Comparison of ENCODE assay signal across 20 cellular contexts in genomic region chr11:66853242-66854229, GRCh38. TPM values are rescaled to one million over a fixed set of nuclear protein-coding genes. Genes with fewer than 3 reads are reported as not detected.
DNase-seq lines count a peak whose midpoint lies in the region; ATAC-seq, FAIRE-seq and TF ChIP-seq lines count a peak whose summit lies in the region.
"Had no signal": no experiment of that assay in that cellular context is flagged by ENCODE, and none has a peak within 500 bp of the region (broad histone marks: within the 10 kb centered on the region; RNA-seq: fewer than 3 reads in every experiment).

No MANE protein-coding gene starts in this region.

- no peak for FAIRE-seq in frontal cortex (lab: Jason Lieb, UNC)
- FAIRE-seq: colon had no signal

- no peak overlapping the region for H3K27ac Mint-ChIP-seq in glutamatergic neuron (ENCODE audit: unreplicated experiment)
- peak overlapping the region; percentile 60 for H3K27ac Mint-ChIP-seq in stimulated activated effector memory CD8-positive, alpha-beta T cell treated with anti-CD3 and anti-CD28 coated beads, Interleukin-12 subunit alpha, Interleukin-12 subunit beta, amount 100 ng/mL, for 72 hours
- H3K27ac Mint-ChIP-seq: CD8-positive, alpha-beta T cell had no signal

- H3K4me3 Mint-ChIP-seq in glutamatergic neuron (ENCODE audit: unreplicated experiment), result peak overlapping the region; percentile 20
- no peak overlapping the region for H3K4me3 Mint-ChIP-seq in stimulated activated effector memory CD8-positive, alpha-beta T cell treated with anti-CD3 and anti-CD28 coated beads, Interleukin-12 subunit alpha, Interleukin-12 subunit beta, amount 100 ng/mL, for 72 hours

- H3K27me3 Mint-ChIP-seq in glutamatergic neuron (ENCODE audit: unreplicated experiment), result peaks cover 19% of the 10 kb centered on the region

- peaks cover 5% of the 10 kb centered on the region for H3K4me1 Mint-ChIP-seq in glutamatergic neuron (ENCODE audit: low read depth, unreplicated experiment)
- peaks cover 10% of the 10 kb centered on the region for H3K4me1 Mint-ChIP-seq in stimulated activated effector memory CD8-positive, alpha-beta T cell treated with anti-CD3 and anti-CD28 coated beads, Interleukin-12 subunit alpha, Interleukin-12 subunit beta, amount 100 ng/mL, for 72 hours

- TF ChIP-seq CTCF in glutamatergic neuron (IDR thresholded peaks at IDR 0.05; ENCODE audit: partially characterized antibody, unreplicated experiment), result no peak

- DNase-seq in activated effector memory CD4-positive, alpha-beta T cell treated with anti-CD3 and anti-CD28 coated beads, Interleukin-2, amount 50 U/mL, for 16 hours, result peak; percentile 45
- DNase-seq in activated effector memory CD4-positive, alpha-beta T cell treated with Interleukin-2 at 50 U/mL for 16 hours, result no peak
- DNase-seq in HuH-7.5 (ENCODE audit: low spot score), result peak; percentile 78
- DNase-seq in glutamatergic neuron, result no peak
- no peak for DNase-seq in stimulated activated effector memory CD8-positive, alpha-beta T cell treated with anti-CD3 and anti-CD28 coated beads, Interleukin-12 subunit alpha, Interleukin-12 subunit beta, amount 100 ng/mL, for 72 hours (ENCODE audit: low spot score in 2 of 2)
- DNase-seq in frontal cortex (ENCODE audit: low spot score in 2 of 2), result no peak
- no peak for DNase-seq in SIG-M5 (lab: John Stamatoyannopoulos, UW)
- DNase-seq: activated CD4-positive, alpha-beta T cell treated with anti-CD3 and anti-CD28 coated beads for 48 hours; CD8-positive, alpha-beta T cell; DND-41; GM23248; KG1; left ventricle myocardium inferior; NCI-H2171 treated with DMSO at 0.1 percent for 48 hours; NCI-H69; occipital lobe; retina; stimulated activated CD4-positive, alpha-beta T cell treated with anti-CD3 and anti-CD28 coated beads, Interleukin-12 subunit alpha, Interleukin-12 subunit beta, amount 100 ng/mL, for 4 hours had no signal

- ATAC-seq in stimulated activated effector memory CD8-positive, alpha-beta T cell treated with anti-CD3 and anti-CD28 coated beads, Interleukin-12 subunit alpha, Interleukin-12 subunit beta, amount 100 ng/mL, for 72 hours, result no peak
- ATAC-seq in GM21619 (IDR thresholded peaks at IDR 0.05; ENCODE audit: unreplicated experiment), result no peak
- ATAC-seq: CD8-positive, alpha-beta T cell had no signal

- H3K9me3 Mint-ChIP-seq in glutamatergic neuron (ENCODE audit: unreplicated experiment), result peaks cover 20% of the 10 kb centered on the region
- H3K9me3 Mint-ChIP-seq in stimulated activated effector memory CD8-positive, alpha-beta T cell treated with anti-CD3 and anti-CD28 coated beads, Interleukin-12 subunit alpha, Interleukin-12 subunit beta, amount 100 ng/mL, for 72 hours, result no peaks in the 10 kb centered on the region
- H3K9me3 Mint-ChIP-seq: CD8-positive, alpha-beta T cell had no signal

- no peaks in the 10 kb centered on the region for H3K36me3 Mint-ChIP-seq in glutamatergic neuron (ENCODE audit: unreplicated experiment)
- peaks cover 20% of the 10 kb centered on the region for H3K36me3 Mint-ChIP-seq in stimulated activated effector memory CD8-positive, alpha-beta T cell treated with anti-CD3 and anti-CD28 coated beads, Interleukin-12 subunit alpha, Interleukin-12 subunit beta, amount 100 ng/mL, for 72 hours

RNA-seq across cellular contexts. Expression of gene LRFN4, which starts 3.3 kb away (rescaled TPM):
- total RNA-seq in glutamatergic neuron (ENCODE audit: unreplicated experiment), result 67.1 TPM
- total RNA-seq in frontal cortex, result 44.0 TPM

RNA-seq across cellular contexts. Expression of gene RCE1, which starts 10.3 kb away (rescaled TPM):
- total RNA-seq in glutamatergic neuron (ENCODE audit: unreplicated experiment) (30.6 TPM), frontal cortex (9.8 TPM)

Comparison
In these comparisons a context has a peak if more than half of its experiments do, and no peak if none do; other contexts are left out.
1. DNase-seq: peak in activated effector memory CD4-positive, alpha-beta T cell treated with anti-CD3 and anti-CD28 coated beads, Interleukin-2, amount 50 U/mL, for 16 hours (single experiment) and HuH-7.5 (single experiment); none in activated effector memory CD4-positive, alpha-beta T cell treated with Interleukin-2 at 50 U/mL for 16 hours (single experiment), glutamatergic neuron (single experiment), stimulated activated effector memory CD8-positive, alpha-beta T cell treated with anti-CD3 and anti-CD28 coated beads, Interleukin-12 subunit alpha, Interleukin-12 subunit beta, amount 100 ng/mL, for 72 hours (0 of 2), frontal cortex (0 of 2) and SIG-M5 (single experiment).